Comparison of ENCODE assay signal across 8 cellular contexts in the genomic region with DNA sequence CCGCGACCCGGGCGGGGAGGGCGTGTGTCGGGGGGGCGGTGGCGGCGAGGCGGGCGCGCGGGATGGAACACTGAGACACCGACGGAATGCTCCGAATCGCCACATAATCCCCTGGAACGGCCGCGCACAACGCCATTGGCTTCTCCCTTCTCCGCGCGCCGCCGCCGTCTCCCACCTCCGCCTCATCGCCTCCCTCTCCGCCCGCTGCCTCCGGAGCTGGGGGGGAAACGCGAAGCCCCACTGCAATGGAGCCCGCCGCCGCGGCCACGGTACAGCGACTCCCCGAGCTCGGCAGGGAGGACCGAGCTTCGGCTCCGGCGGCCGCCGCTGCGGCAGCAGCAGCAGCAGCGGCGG. TPM values are rescaled to one million over a fixed set of nuclear protein-coding genes. Genes with fewer than 3 reads are reported as not detected.
DNase-seq lines count a peak whose midpoint lies in the region; ATAC-seq lines count a peak whose summit lies in the region.

Gene PHLPP1, plus strand, starts transcription at position 103 of the 354 bp plus-strand sequence. Its CDS starts 143 bp downstream, at position 246.

- peak within 1 kb of the TSS; percentile 85 for H3K4me3 Mint-ChIP-seq in activated naive CD4-positive, alpha-beta T cell treated with anti-CD3 and anti-CD28 coated beads, Interleukin-2, amount 10 ng/mL, durations not matched to agents 7 days and 5 days
- H3K4me3 Mint-ChIP-seq in activated naive CD8-positive, alpha-beta T cell, result peak within 1 kb of the TSS; percentile 89
- H3K4me3 Mint-ChIP-seq in immature natural killer cell, result peak within 1 kb of the TSS; percentile 91 to 98 (median 93)

- H3K9ac ChIP-seq in stomach smooth muscle (ENCODE audit: low read length in 2 of 2), result peak within 1 kb of the TSS; percentile 79 to 84

- peaks cover 24% of the 10 kb centered on the region for H3K4me1 Mint-ChIP-seq in activated naive CD4-positive, alpha-beta T cell treated with anti-CD3 and anti-CD28 coated beads, Interleukin-2, amount 10 ng/mL, durations not matched to agents 7 days and 5 days
- H3K4me1 Mint-ChIP-seq in activated naive CD8-positive, alpha-beta T cell (ENCODE audit: low read depth), result peaks cover 37% of the 10 kb centered on the region
- peaks cover 25 to 42% of the 10 kb centered on the region in 2 donors for H3K4me1 Mint-ChIP-seq in immature natural killer cell

- no peaks in the 10 kb centered on the region for H3K27me3 ChIP-seq in stomach smooth muscle (ENCODE audit: control insufficient read depth in 1 of 2, insufficient read depth in 2 of 2, low read length in 2 of 2)

- DNase-seq in activated naive CD4-positive, alpha-beta T cell treated with anti-CD3 and anti-CD28 coated beads, Interleukin-2, amount 10 ng/mL, durations not matched to agents 7 days and 5 days, result no peak
- no peak for DNase-seq in activated naive CD4-positive, alpha-beta T cell treated with anti-CD3 and anti-CD28 coated beads, Interleukin-2, amount 50 U/mL, for 16 hours
- no peak for DNase-seq in immature natural killer cell
- DNase-seq in NCI-H526 treated with DMSO at 0.1 percent for 48 hours (lab: John Stamatoyannopoulos, UW), result no peak
- DNase-seq in cerebellar nuclear complex (lab: John Stamatoyannopoulos, UW), result no peak

- no peaks in the 10 kb centered on the region for H3K36me3 ChIP-seq in stomach smooth muscle (ENCODE audit: control insufficient read depth in 2 of 2, insufficient read depth in 2 of 2, low read length in 2 of 2)

- no peaks in the 10 kb centered on the region for H3K36me3 Mint-ChIP-seq in activated naive CD4-positive, alpha-beta T cell treated with anti-CD3 and anti-CD28 coated beads, Interleukin-2, amount 10 ng/mL, durations not matched to agents 7 days and 5 days
- H3K36me3 Mint-ChIP-seq in activated naive CD8-positive, alpha-beta T cell, result no peaks in the 10 kb centered on the region
- H3K36me3 Mint-ChIP-seq in immature natural killer cell, result no peaks in the 10 kb centered on the region

- H3K4me1 ChIP-seq in stomach smooth muscle (ENCODE audit: control insufficient read depth, insufficient read depth, low read length), result peaks cover 2% of the 10 kb centered on the region

- peak; percentile 14 for ATAC-seq in HG03097 (IDR thresholded peaks at IDR 0.05; ENCODE audit: low FRiP score, unreplicated experiment)

- H3K27me3 Mint-ChIP-seq in activated naive CD4-positive, alpha-beta T cell treated with anti-CD3 and anti-CD28 coated beads, Interleukin-2, amount 10 ng/mL, durations not matched to agents 7 days and 5 days, result peaks cover 25% of the 10 kb centered on the region
- no peaks in the 10 kb centered on the region for H3K27me3 Mint-ChIP-seq in activated naive CD8-positive, alpha-beta T cell
- peaks cover 0 to 11% (median 11%) of the 10 kb centered on the region in 3 donors for H3K27me3 Mint-ChIP-seq in immature natural killer cell (ENCODE audit: low read depth in 3 of 3)

- no peaks in the 10 kb centered on the region for H3K9me3 Mint-ChIP-seq in activated naive CD4-positive, alpha-beta T cell treated with anti-CD3 and anti-CD28 coated beads, Interleukin-2, amount 10 ng/mL, durations not matched to agents 7 days and 5 days
- H3K9me3 Mint-ChIP-seq in activated naive CD8-positive, alpha-beta T cell (ENCODE audit: low read depth), result no peaks in the 10 kb centered on the region
- H3K9me3 Mint-ChIP-seq in immature natural killer cell, result no peaks in the 10 kb centered on the region

- H3K9me3 ChIP-seq in stomach smooth muscle (ENCODE audit: control insufficient read depth in 2 of 2, low read length in 2 of 2), result no peaks in the 10 kb centered on the region

- H3K27ac ChIP-seq in stomach smooth muscle (ENCODE audit: low read length), result peak within 1 kb of the TSS; percentile 78

- peak within 1 kb of the TSS; percentile 66 to 79 for H3K4me3 ChIP-seq in stomach smooth muscle (ENCODE audit: low read length in 2 of 2)

- CTCF ChIA-PET in activated naive CD4-positive, alpha-beta T cell treated with anti-CD3 and anti-CD28 coated beads, Interleukin-2, amount 10 ng/mL, durations not matched to agents 7 days and 5 days (lab: Charles Lee), result interaction anchor here (0.6 to 4.2 kb wide), 17 partner anchors 13 to 501 kb away, joined by 3 to 70 read pairs (median 4); no protein-coding TSS in a partner anchor

- H3K27ac Mint-ChIP-seq in activated naive CD4-positive, alpha-beta T cell treated with anti-CD3 and anti-CD28 coated beads, Interleukin-2, amount 10 ng/mL, durations not matched to agents 7 days and 5 days, result peak within 1 kb of the TSS; percentile 90
- peak within 1 kb of the TSS; percentile 76 for H3K27ac Mint-ChIP-seq in activated naive CD8-positive, alpha-beta T cell
- H3K27ac Mint-ChIP-seq in immature natural killer cell, result peak within 1 kb of the TSS; percentile 93 to 98 (median 96)

RNA-seq across cellular contexts. Expression of gene PHLPP1, which starts in this region (rescaled TPM):
- under 1 TPM in 2 of 3 donors, not detected in 1; 0.14 to 0.50 TPM for polyA plus RNA-seq in immature natural killer cell
